ENCODE assay signal across 9 cellular contexts in the genomic region with DNA sequence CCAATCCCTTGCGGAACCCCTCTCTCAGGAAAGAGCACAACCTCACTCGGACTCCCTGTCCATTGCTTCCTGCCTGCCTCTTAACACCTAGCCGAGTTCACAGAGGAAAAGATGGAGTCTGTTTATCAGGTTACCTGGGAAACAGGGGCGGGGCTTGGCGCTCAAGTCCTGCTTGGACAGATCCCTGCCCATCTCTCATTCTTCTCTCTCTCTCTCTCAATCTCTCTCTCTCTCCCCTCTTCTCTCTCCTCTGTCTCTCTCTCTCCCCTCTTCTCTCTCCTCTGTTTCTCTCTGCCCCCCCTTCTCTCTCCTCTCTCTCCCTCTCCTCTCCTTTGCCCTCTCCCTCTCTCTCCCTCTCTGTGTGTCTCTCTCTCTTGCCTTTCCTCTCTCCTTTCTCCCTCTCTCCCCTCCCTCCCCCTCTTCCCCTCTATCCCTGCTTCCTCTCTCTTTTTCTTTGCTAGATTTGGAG. TPM values are rescaled to one million over a fixed set of nuclear protein-coding genes. Genes with fewer than 3 reads are reported as not detected.
DNase-seq lines count a peak whose midpoint lies in the region; ATAC-seq and TF ChIP-seq lines count a peak whose summit lies in the region.
"Had no signal": no experiment of that assay in that cellular context is flagged by ENCODE, and none has a peak within 500 bp of the region (broad histone marks: within the 10 kb centered on the region; RNA-seq: fewer than 3 reads in every experiment).

Gene EFHB, minus strand, starts transcription at position 120 of the 469 bp plus-strand sequence. CDS start 199 bp downstream, outside the sequence.

- H3K4me3 Mint-ChIP-seq in progenitor cell of endocrine pancreas (ENCODE audit: low read depth), result peak within 1 kb of the TSS; percentile 67
- H3K4me3 Mint-ChIP-seq: B cell had no signal

- ATAC-seq in GM21526 (IDR thresholded peaks at IDR 0.05; ENCODE audit: low FRiP score, unreplicated experiment), result no peak

- H3K27ac Mint-ChIP-seq in progenitor cell of endocrine pancreas, result no peak within 1 kb of the TSS
- H3K27ac Mint-ChIP-seq: B cell had no signal

- H3K27me3 Mint-ChIP-seq in progenitor cell of endocrine pancreas, result no peaks in the 10 kb centered on the region
- H3K27me3 Mint-ChIP-seq: B cell had no signal

- H3K36me3 Mint-ChIP-seq in progenitor cell of endocrine pancreas (ENCODE audit: insufficient read depth), result no peaks in the 10 kb centered on the region

- DNase-seq in NCI-H446 (lab: John Stamatoyannopoulos, UW) (peak; percentile 1 to 3), NCI-H446 treated with DMSO at 0.1 percent for 48 hours (lab: John Stamatoyannopoulos, UW) (no peak), NCI-H510A treated with DMSO at 0.1 percent for 48 hours (lab: John Stamatoyannopoulos, UW) (peak; percentile 59), dermis blood vessel endothelial cell (peak; percentile 11), progenitor cell of endocrine pancreas (ENCODE audit: low spot score, unreplicated experiment) (no peak), AG08396 (ENCODE audit: low spot score) (no peak)
- no peak for DNase-seq in NK-92 treated with Interleukin-12 subunit alpha and Interleukin-12 subunit beta, amount 100 ng/mL, for 24 hours (lab: John Stamatoyannopoulos, UW)

- TF ChIP-seq CTCF in progenitor cell of endocrine pancreas (IDR thresholded peaks at IDR 0.05; ENCODE audit: unreplicated experiment), result no peak

- no peaks in the 10 kb centered on the region for H3K9me3 Mint-ChIP-seq in progenitor cell of endocrine pancreas (ENCODE audit: low read depth)

- H3K4me1 Mint-ChIP-seq in progenitor cell of endocrine pancreas (ENCODE audit: low read depth), result peaks cover 9% of the 10 kb centered on the region

RNA-seq across cellular contexts. Expression of gene EFHB, which starts in this region (rescaled TPM):
- total RNA-seq in dermis blood vessel endothelial cell (0.19 TPM in 1 of 2 replicates, not detected in the other), progenitor cell of endocrine pancreas (1.2 and 1.4 TPM in 2 replicates)

Comparison
In these comparisons a context has a peak if more than half of its experiments do, and no peak if none do; other contexts are left out.
1. DNase-seq: peak in NCI-H446 (2 of 2) and NCI-H510A treated with DMSO at 0.1 percent for 48 hours (single experiment); none in NCI-H446 treated with DMSO at 0.1 percent for 48 hours (single experiment), progenitor cell of endocrine pancreas (single experiment), NK-92 treated with Interleukin-12 subunit alpha and Interleukin-12 subunit beta, amount 100 ng/mL, for 24 hours (single experiment) and AG08396 (single experiment).
2. Peak in DNase-seq in dermis blood vessel endothelial cell; RNA of the gene not detected or under 1 TPM.